In the genomic region with DNA sequence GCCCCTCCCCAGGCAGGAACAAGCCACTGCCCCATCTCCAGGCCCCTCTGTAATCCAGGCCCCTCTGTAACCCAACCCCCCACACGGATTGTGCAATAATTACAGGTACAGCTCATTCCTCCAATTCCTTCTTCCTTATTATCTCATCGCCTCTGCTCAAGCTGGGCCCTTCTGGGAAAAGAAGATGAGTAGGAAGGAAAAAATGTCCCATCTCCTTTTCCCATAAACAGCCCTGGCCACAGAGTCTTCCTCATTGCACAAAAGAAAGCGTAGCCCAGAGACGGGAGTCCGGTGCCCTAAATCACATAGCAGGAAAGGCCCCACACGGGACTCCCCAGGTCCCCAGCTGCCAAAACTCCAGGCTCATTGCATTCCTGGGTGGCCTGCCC, we compare ENCODE assay signal across 11 cellular contexts. TPM values are rescaled to one million over a fixed set of nuclear protein-coding genes. Genes with fewer than 3 reads are reported as not detected.
DNase-seq lines count a peak whose midpoint lies in the region; ATAC-seq and TF ChIP-seq lines count a peak whose summit lies in the region.
"Had no signal": no experiment of that assay in that cellular context is flagged by ENCODE, and none has a peak within 500 bp of the region (broad histone marks: within the 10 kb centered on the region; RNA-seq: fewer than 3 reads in every experiment).

No MANE protein-coding gene starts in this region.

- no peak for ATAC-seq in effector memory CD8-positive, alpha-beta T cell (replicated peaks)
- ATAC-seq in Right ventricle myocardium inferior, result no peak

- no peak for TF ChIP-seq POLR2A in testis (IDR thresholded peaks at IDR 0.05)

- no peaks in the 10 kb centered on the region for H3K27me3 Mint-ChIP-seq in nephron progenitor cell (ENCODE audit: low read depth, poor library complexity)
- no peaks in the 10 kb centered on the region for H3K27me3 Mint-ChIP-seq in effector memory CD8-positive, alpha-beta T cell

- no peak overlapping the region for H3K4me3 Mint-ChIP-seq in nephron progenitor cell
- H3K4me3 Mint-ChIP-seq in effector memory CD8-positive, alpha-beta T cell, result no peak overlapping the region
- H3K4me3 Mint-ChIP-seq: memory B cell had no signal

- H3K9me3 ChIP-seq in BLaER1 (no peaks in the 10 kb centered on the region), NT2/D1 (ENCODE audit: insufficient read depth, low read length) (no peaks in the 10 kb centered on the region), testis (no peaks in the 10 kb centered on the region)

- intact Hi-C loops in testis (cut with DNase I; ENCODE audit: low total_unique reads) (no loop called here), Right ventricle myocardium inferior (cut with DNase I) (no loop called here)

- no peaks in the 10 kb centered on the region for H4K20me1 ChIP-seq in BLaER1

- H3K27ac ChIP-seq in BLaER1 (peak overlapping the region; percentile 35; the same call in 1 of the 2 replicates), epithelial cell of prostate (peak overlapping the region; percentile 80), testis (no peak overlapping the region)

- H3K27ac Mint-ChIP-seq in nephron progenitor cell, result peak overlapping the region; percentile 92
- H3K27ac Mint-ChIP-seq in effector memory CD8-positive, alpha-beta T cell, result peak overlapping the region in 1 of 2 donors; percentile 32
- H3K27ac Mint-ChIP-seq: memory B cell had no signal

- no peaks in the 10 kb centered on the region for H3K9me3 Mint-ChIP-seq in nephron progenitor cell
- no peaks in the 10 kb centered on the region for H3K9me3 Mint-ChIP-seq in effector memory CD8-positive, alpha-beta T cell
- H3K9me3 Mint-ChIP-seq: memory B cell had no signal

- H3K36me3 ChIP-seq in BLaER1 (no peaks in the 10 kb centered on the region), NT2/D1 (ENCODE audit: insufficient read depth, insufficient read length, low read length) (no peaks in the 10 kb centered on the region), testis (ENCODE audit: low read depth, missing control alignments) (no peaks in the 10 kb centered on the region)

- 63 to 73% methylated on average over 6 of the region's 6 CpGs for WGBS in testis, 2 donors

- no peak overlapping the region for H3K4me3 ChIP-seq in BLaER1
- H3K4me3 ChIP-seq in NT2/D1 (ENCODE audit: insufficient read length, low read depth), result no peak overlapping the region
- H3K4me3 ChIP-seq in testis, result no peak overlapping the region

- H3K9ac ChIP-seq in BLaER1, result no peak overlapping the region
- peak overlapping the region; percentile 15 for H3K9ac ChIP-seq in NT2/D1 (ENCODE audit: insufficient read length, low read depth)

- DNase-seq in NT2/D1 (ENCODE audit: low read depth, low spot score) (no peak), epithelial cell of prostate (ENCODE audit: low read depth, low spot score) (no peak), nephron progenitor cell (no peak), globus pallidus (ENCODE audit: low spot score) (no peak), testis (no peak), Right ventricle myocardium inferior (ENCODE audit: missing footprints) (no peak)
- DNase-seq in effector memory CD8-positive, alpha-beta T cell, result no peak
- DNase-seq: activated gamma-delta T cell treated with Interleukin-2 at 50 U/mL for 16 hours; effector CD4-positive, alpha-beta T cell had no signal

- H3K4me1 ChIP-seq in BLaER1 (peaks cover 57% of the 10 kb centered on the region), NT2/D1 (ENCODE audit: insufficient read depth, insufficient read length) (peaks cover 5% of the 10 kb centered on the region), testis (no peaks in the 10 kb centered on the region)

- H3K4me2 ChIP-seq in BLaER1, result peak overlapping the region; percentile 1; the same call in 1 of the 2 replicates

- no peaks in the 10 kb centered on the region for H3K36me3 Mint-ChIP-seq in nephron progenitor cell (ENCODE audit: low read depth)
- peaks cover 6% of the 10 kb centered on the region for H3K36me3 Mint-ChIP-seq in effector memory CD8-positive, alpha-beta T cell (ENCODE audit: insufficient read depth)
- H3K36me3 Mint-ChIP-seq: memory B cell had no signal

- H3K27me3 ChIP-seq in BLaER1, result no peaks in the 10 kb centered on the region
- H3K27me3 ChIP-seq in NT2/D1 (ENCODE audit: insufficient read depth, insufficient read length), result no peaks in the 10 kb centered on the region
- H3K27me3 ChIP-seq in testis, result no peaks in the 10 kb centered on the region

- peaks cover 8% of the 10 kb centered on the region for H3K4me1 Mint-ChIP-seq in nephron progenitor cell
- H3K4me1 Mint-ChIP-seq in effector memory CD8-positive, alpha-beta T cell (ENCODE audit: low read depth in 2 of 2), result peaks cover 11 to 21% of the 10 kb centered on the region in 2 donors

- TF ChIP-seq CTCF in nephron progenitor cell (IDR thresholded peaks at IDR 0.05) (no peak), testis (IDR thresholded peaks at IDR 0.05) (no peak)

RNA-seq across cellular contexts. Expression of a gene that starts 3.6 kb away (rescaled TPM):
- 1 to 10 TPM; 2.2 to 3.8 TPM for total RNA-seq in testis
- polyA plus RNA-seq in testis (ENCODE audit: insufficient read depth, low read depth, low replicate concordance), result 10.5 TPM
- total RNA-seq in Right ventricle myocardium inferior, result not detected

RNA-seq across cellular contexts. Expression of a gene that starts 9.7 kb away (rescaled TPM):
- 100 to 1,000 TPM; 241 to 437 TPM for total RNA-seq in testis
- 457 TPM for polyA plus RNA-seq in testis (ENCODE audit: insufficient read depth, low read depth, low replicate concordance)
- total RNA-seq in Right ventricle myocardium inferior, result 32.7 TPM

Comparison
In these comparisons a context has a peak if more than half of its experiments do, and no peak if none do; other contexts are left out.
1. H3K27ac ChIP-seq: peak in BLaER1 (single experiment) and epithelial cell of prostate (single experiment); none in testis (0 of 2).